Comparison of ENCODE assay signal across 1 cellular context in genomic region chr15:43329960-43330779, GRCh38.
A peak's percentile ranks its signal among the peaks of the same experiment; 100 is the strongest.
TF ChIP-seq lines count a peak whose summit lies in the region.

A gene with protein sequence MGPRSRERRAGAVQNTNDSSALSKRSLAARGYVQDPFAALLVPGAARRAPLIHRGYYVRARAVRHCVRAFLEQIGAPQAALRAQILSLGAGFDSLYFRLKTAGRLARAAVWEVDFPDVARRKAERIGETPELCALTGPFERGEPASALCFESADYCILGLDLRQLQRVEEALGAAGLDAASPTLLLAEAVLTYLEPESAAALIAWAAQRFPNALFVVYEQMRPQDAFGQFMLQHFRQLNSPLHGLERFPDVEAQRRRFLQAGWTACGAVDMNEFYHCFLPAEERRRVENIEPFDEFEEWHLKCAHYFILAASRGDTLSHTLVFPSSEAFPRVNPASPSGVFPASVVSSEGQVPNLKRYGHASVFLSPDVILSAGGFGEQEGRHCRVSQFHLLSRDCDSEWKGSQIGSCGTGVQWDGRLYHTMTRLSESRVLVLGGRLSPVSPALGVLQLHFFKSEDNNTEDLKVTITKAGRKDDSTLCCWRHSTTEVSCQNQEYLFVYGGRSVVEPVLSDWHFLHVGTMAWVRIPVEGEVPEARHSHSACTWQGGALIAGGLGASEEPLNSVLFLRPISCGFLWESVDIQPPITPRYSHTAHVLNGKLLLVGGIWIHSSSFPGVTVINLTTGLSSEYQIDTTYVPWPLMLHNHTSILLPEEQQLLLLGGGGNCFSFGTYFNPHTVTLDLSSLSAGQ (minus strand): TSS chr15:43330573. CDS start chr15:43330489, 84 bp downstream.

TF ChIP-seq in K562, 482 proteins besides CTCF, POLR2A, EP300 and RAD21 (continued from another document and continues in another):
- TF ChIP-seq PBX2 (CRISPR knock-in tag; IDR thresholded peaks at IDR 0.05; ENCODE audit: low read depth), result no peak
- no peak for TF ChIP-seq PBX2 (tag; conservative IDR thresholded peaks at IDR 0.05; ENCODE audit: low read depth)
- TF ChIP-seq CREB3L1 (IDR thresholded peaks at IDR 0.05; ENCODE audit: borderline replicate concordance, low read depth), result peak; percentile 93
- no peak for TF ChIP-seq OTX1 (CRISPR knock-in tag; IDR thresholded peaks at IDR 0.05)
- TF ChIP-seq ZNF717 (CRISPR knock-in tag; IDR thresholded peaks at IDR 0.05), result no peak
- no peak for TF ChIP-seq ZNF143 (CRISPR knock-in tag; IDR thresholded peaks at IDR 0.05)
- no peak for TF ChIP-seq CEBPZ (IDR thresholded peaks at IDR 0.05; ENCODE audit: borderline replicate concordance, low read depth, low read length)
- TF ChIP-seq CBX2 (IDR thresholded peaks at IDR 0.05; ENCODE audit: insufficient read depth, low read length, poor library complexity, severe bottlenecking), result no peak
- TF ChIP-seq ZNF224 (CRISPR knock-in tag; IDR thresholded peaks at IDR 0.05), result no peak
- no peak for TF ChIP-seq YBX1 (IDR thresholded peaks at IDR 0.05)
- TF ChIP-seq VEZF1 (CRISPR knock-in tag; IDR thresholded peaks at IDR 0.05), result peak; percentile 70
- TF ChIP-seq POLR2AphosphoS5 (IDR thresholded peaks at IDR 0.05; ENCODE audit: control insufficient read depth, insufficient read depth, low read depth, low read length), result peak; percentile 82
- TF ChIP-seq FOSL1 (tag; conservative IDR thresholded peaks at IDR 0.05), result peak; percentile 46
- no peak for TF ChIP-seq NR4A1 (CRISPR knock-in tag; IDR thresholded peaks at IDR 0.05)
- no peak for TF ChIP-seq NR4A1 (tag; IDR thresholded peaks at IDR 0.05)
- no peak for TF ChIP-seq MTA1 (IDR thresholded peaks at IDR 0.05; ENCODE audit: borderline replicate concordance)
- peak; percentile 62; the same call in 1 of the 2 replicates for TF ChIP-seq NR1H2 (CRISPR knock-in tag; IDR thresholded peaks at IDR 0.05)
- peak; percentile 77; the same call in 1 of the 2 replicates for TF ChIP-seq MTA3 (IDR thresholded peaks at IDR 0.05; ENCODE audit: borderline replicate concordance)
- no peak for TF ChIP-seq CUX1 (CRISPR knock-in tag; IDR thresholded peaks at IDR 0.05)
- no peak for TF ChIP-seq ATF1 (CRISPR knock-in tag; IDR thresholded peaks at IDR 0.05)
- peak; percentile 95 for TF ChIP-seq ATF1 (tag; IDR thresholded peaks at IDR 0.05)
- no peak for TF ChIP-seq SMARCC2 (IDR thresholded peaks at IDR 0.05; ENCODE audit: low read depth)
- no peak for TF ChIP-seq ZNF583 (CRISPR knock-in tag; IDR thresholded peaks at IDR 0.05)
- no peak for TF ChIP-seq ZNF436 (CRISPR knock-in tag; IDR thresholded peaks at IDR 0.05)
- TF ChIP-seq MIER1 (IDR thresholded peaks at IDR 0.05; ENCODE audit: low read depth), result no peak
- TF ChIP-seq ZBTB7A (IDR thresholded peaks at IDR 0.05; ENCODE audit: borderline replicate concordance, control insufficient read depth, low read depth, low read length), result no peak; the same call in 1 of the 2 replicates
- TF ChIP-seq TCF7L2 (IDR thresholded peaks at IDR 0.05; ENCODE audit: low read depth, low read length), result no peak
- TF ChIP-seq ILF3 (IDR thresholded peaks at IDR 0.05; ENCODE audit: borderline replicate concordance), result no peak
- no peak for TF ChIP-seq ZNF696 (CRISPR knock-in tag; conservative IDR thresholded peaks at IDR 0.05)
- TF ChIP-seq SNIP1 (IDR thresholded peaks at IDR 0.05; ENCODE audit: low read depth), result no peak
- TF ChIP-seq, protein P1, sequence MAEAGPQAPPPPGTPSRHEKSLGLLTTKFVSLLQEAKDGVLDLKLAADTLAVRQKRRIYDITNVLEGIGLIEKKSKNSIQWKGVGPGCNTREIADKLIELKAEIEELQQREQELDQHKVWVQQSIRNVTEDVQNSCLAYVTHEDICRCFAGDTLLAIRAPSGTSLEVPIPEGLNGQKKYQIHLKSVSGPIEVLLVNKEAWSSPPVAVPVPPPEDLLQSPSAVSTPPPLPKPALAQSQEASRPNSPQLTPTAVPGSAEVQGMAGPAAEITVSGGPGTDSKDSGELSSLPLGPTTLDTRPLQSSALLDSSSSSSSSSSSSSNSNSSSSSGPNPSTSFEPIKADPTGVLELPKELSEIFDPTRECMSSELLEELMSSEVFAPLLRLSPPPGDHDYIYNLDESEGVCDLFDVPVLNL (CRISPR knock-in tag; IDR thresholded peaks at IDR 0.05; ENCODE audit: low read depth), result 0 out of 2 replicates have a peak, but pooled peaks have one; percentile 33
- TF ChIP-seq, protein P2, sequence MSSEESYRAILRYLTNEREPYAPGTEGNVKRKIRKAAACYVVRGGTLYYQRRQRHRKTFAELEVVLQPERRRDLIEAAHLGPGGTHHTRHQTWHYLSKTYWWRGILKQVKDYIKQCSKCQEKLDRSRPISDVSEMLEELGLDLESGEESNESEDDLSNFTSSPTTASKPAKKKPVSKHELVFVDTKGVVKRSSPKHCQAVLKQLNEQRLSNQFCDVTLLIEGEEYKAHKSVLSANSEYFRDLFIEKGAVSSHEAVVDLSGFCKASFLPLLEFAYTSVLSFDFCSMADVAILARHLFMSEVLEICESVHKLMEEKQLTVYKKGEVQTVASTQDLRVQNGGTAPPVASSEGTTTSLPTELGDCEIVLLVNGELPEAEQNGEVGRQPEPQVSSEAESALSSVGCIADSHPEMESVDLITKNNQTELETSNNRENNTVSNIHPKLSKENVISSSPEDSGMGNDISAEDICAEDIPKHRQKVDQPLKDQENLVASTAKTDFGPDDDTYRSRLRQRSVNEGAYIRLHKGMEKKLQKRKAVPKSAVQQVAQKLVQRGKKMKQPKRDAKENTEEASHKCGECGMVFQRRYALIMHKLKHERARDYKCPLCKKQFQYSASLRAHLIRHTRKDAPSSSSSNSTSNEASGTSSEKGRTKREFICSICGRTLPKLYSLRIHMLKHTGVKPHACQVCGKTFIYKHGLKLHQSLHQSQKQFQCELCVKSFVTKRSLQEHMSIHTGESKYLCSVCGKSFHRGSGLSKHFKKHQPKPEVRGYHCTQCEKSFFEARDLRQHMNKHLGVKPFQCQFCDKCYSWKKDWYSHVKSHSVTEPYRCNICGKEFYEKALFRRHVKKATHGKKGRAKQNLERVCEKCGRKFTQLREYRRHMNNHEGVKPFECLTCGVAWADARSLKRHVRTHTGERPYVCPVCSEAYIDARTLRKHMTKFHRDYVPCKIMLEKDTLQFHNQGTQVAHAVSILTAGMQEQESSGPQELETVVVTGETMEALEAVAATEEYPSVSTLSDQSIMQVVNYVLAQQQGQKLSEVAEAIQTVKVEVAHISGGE (CRISPR knock-in tag; IDR thresholded peaks at IDR 0.05), result peak in 2 of 3 experiments; percentile 61 to 96; a peak in 4 of 6 replicates
- no peak for TF ChIP-seq ZNF280A (IDR thresholded peaks at IDR 0.05; ENCODE audit: low read depth, partially characterized antibody)
- no peak for TF ChIP-seq TAL1 (IDR thresholded peaks at IDR 0.05)
